ENCODE assay signal across 3 cellular contexts in genomic region chr6:123508290-123508689, GRCh38.
"Had no signal": no experiment of that assay in that cellular context is flagged by ENCODE, and none has a peak within 500 bp of the region (broad histone marks: within the 10 kb centered on the region; RNA-seq: fewer than 3 reads in every experiment).

No MANE protein-coding gene starts in this region.

- DNase-seq: GDM1, GF-D8 had no signal

- ATAC-seq: GM12878 had no signal

- H3K4me3 ChIP-seq: GM12878 had no signal
